In the genomic region with DNA sequence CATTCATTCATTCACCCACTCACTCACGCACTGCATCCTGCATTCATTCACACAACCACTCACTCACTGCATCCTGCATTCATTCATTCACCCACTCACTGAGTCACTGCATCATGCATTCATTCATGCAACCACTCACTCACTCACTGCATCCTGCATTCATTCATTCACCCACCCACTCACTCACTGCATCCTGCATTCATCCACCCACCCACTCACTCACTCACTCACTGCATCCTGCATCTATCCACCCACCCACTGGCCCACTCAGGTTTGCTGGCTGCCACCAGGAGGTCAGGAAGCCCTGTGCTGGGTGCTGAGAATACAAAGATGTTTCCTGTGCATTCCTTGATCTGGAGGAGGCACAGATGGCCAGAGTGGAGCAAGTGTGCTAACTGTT, we compare ENCODE assay signal across 34 cellular contexts.
"Had no signal": no experiment of that assay in that cellular context is flagged by ENCODE, and none has a peak within 500 bp of the region (broad histone marks: within the 10 kb centered on the region; RNA-seq: fewer than 3 reads in every experiment).

No MANE protein-coding gene starts in this region.

- H3K27ac ChIP-seq: brain microvascular endothelial cell, coronary artery, esophagus muscularis mucosa, foreskin keratinocyte, gastrocnemius medialis, heart left ventricle, hepatocyte, VCaP had no signal

- H3K9me3 ChIP-seq: esophagus muscularis mucosa, gastrocnemius medialis, heart left ventricle had no signal

- H3K27ac Mint-ChIP-seq: activated CD4-positive, alpha-beta memory T cell treated with anti-CD3 and anti-CD28 coated beads, Interleukin-2, amount 10 ng/mL, durations not matched to agents 7 days and 5 days; activated CD4-positive, alpha-beta T cell treated with anti-CD3 and anti-CD28 coated beads, Interleukin-2, amount 10 ng/mL, durations not matched to agents 7 days and 5 days; activated naive CD4-positive, alpha-beta T cell treated with anti-CD3 and anti-CD28 coated beads, Interleukin-2, amount 10 ng/mL, durations not matched to agents 7 days and 5 days; activated naive CD4-positive, alpha-beta T cell treated with anti-CD3 and anti-CD28 coated beads, Interleukin-2, amount 50 U/mL, for 72 hours; activated naive CD8-positive, alpha-beta T cell treated with anti-CD3 and anti-CD28 coated beads, Interleukin-2, amount 10 ng/mL, durations not matched to agents 7 days and 5 days; activated T-cell treated with anti-CD3 and anti-CD28 coated beads, Interleukin-2, amount 50 U/mL, for 24 hours; activated T-cell treated with anti-CD3 and anti-CD28 coated beads, Interleukin-2, amount 50 U/mL, for 72 hours; dendritic cell treated with granulocyte-macrophage colony-stimulating factor and Interleukin-4, amounts not matched to agents 40 ng/mL and 50 ng/mL, for 4 days; effector memory CD8-positive, alpha-beta T cell; WTC11 had no signal

- H3K9me3 Mint-ChIP-seq: activated CD4-positive, alpha-beta memory T cell treated with anti-CD3 and anti-CD28 coated beads, Interleukin-2, amount 10 ng/mL, durations not matched to agents 7 days and 5 days; activated CD4-positive, alpha-beta T cell treated with anti-CD3 and anti-CD28 coated beads, Interleukin-2, amount 10 ng/mL, durations not matched to agents 7 days and 5 days; activated naive CD4-positive, alpha-beta T cell treated with anti-CD3 and anti-CD28 coated beads, Interleukin-2, amount 10 ng/mL, durations not matched to agents 7 days and 5 days; activated naive CD4-positive, alpha-beta T cell treated with anti-CD3 and anti-CD28 coated beads, Interleukin-2, amount 50 U/mL, for 72 hours; activated naive CD8-positive, alpha-beta T cell treated with anti-CD3 and anti-CD28 coated beads, Interleukin-2, amount 10 ng/mL, durations not matched to agents 7 days and 5 days; activated T-cell treated with anti-CD3 and anti-CD28 coated beads, Interleukin-2, amount 50 U/mL, for 24 hours; activated T-cell treated with anti-CD3 and anti-CD28 coated beads, Interleukin-2, amount 50 U/mL, for 72 hours; central memory CD8-positive, alpha-beta T cell; dendritic cell treated with granulocyte-macrophage colony-stimulating factor and Interleukin-4, amounts not matched to agents 40 ng/mL and 50 ng/mL, for 4 days; effector memory CD8-positive, alpha-beta T cell; WTC11 had no signal

- H3K4me1 ChIP-seq: foreskin keratinocyte, gastrocnemius medialis had no signal

- H3K36me3 Mint-ChIP-seq: activated naive CD4-positive, alpha-beta T cell treated with anti-CD3 and anti-CD28 coated beads, Interleukin-2, amount 10 ng/mL, durations not matched to agents 7 days and 5 days; activated naive CD8-positive, alpha-beta T cell treated with anti-CD3 and anti-CD28 coated beads, Interleukin-2, amount 10 ng/mL, durations not matched to agents 7 days and 5 days had no signal

- H2AFZ ChIP-seq: hepatocyte had no signal

- H3K4me2 ChIP-seq: hepatocyte had no signal

- H3K27me3 Mint-ChIP-seq: activated CD4-positive, alpha-beta memory T cell treated with anti-CD3 and anti-CD28 coated beads, Interleukin-2, amount 10 ng/mL, durations not matched to agents 7 days and 5 days; activated CD4-positive, alpha-beta T cell treated with anti-CD3 and anti-CD28 coated beads, Interleukin-2, amount 10 ng/mL, durations not matched to agents 7 days and 5 days; activated naive CD4-positive, alpha-beta T cell treated with anti-CD3 and anti-CD28 coated beads, Interleukin-2, amount 10 ng/mL, durations not matched to agents 7 days and 5 days; activated naive CD8-positive, alpha-beta T cell treated with anti-CD3 and anti-CD28 coated beads, Interleukin-2, amount 10 ng/mL, durations not matched to agents 7 days and 5 days; activated T-cell treated with anti-CD3 and anti-CD28 coated beads, Interleukin-2, amount 50 U/mL, for 24 hours; central memory CD8-positive, alpha-beta T cell; dendritic cell treated with granulocyte-macrophage colony-stimulating factor and Interleukin-4, amounts not matched to agents 40 ng/mL and 50 ng/mL, for 4 days; effector memory CD8-positive, alpha-beta T cell had no signal

- FAIRE-seq: astrocyte, bronchial epithelial cell had no signal

- ATAC-seq: activated naive CD4-positive, alpha-beta T cell treated with anti-CD3 and anti-CD28 coated beads, Interleukin-2, amount 50 U/mL, for 72 hours; activated T-cell treated with anti-CD3 and anti-CD28 coated beads, Interleukin-2, amount 50 U/mL, for 72 hours; effector memory CD8-positive, alpha-beta T cell; foreskin keratinocyte; gastrocnemius medialis; heart left ventricle; WTC11 had no signal

- DNase-seq: activated CD4-positive, alpha-beta memory T cell treated with anti-CD3 and anti-CD28 coated beads, Interleukin-2, amount 10 ng/mL, durations not matched to agents 7 days and 5 days; activated CD4-positive, alpha-beta T cell treated with anti-CD3 and anti-CD28 coated beads for 1 hour; activated CD4-positive, alpha-beta T cell treated with anti-CD3 and anti-CD28 coated beads for 4 hours; activated CD4-positive, alpha-beta T cell treated with anti-CD3 and anti-CD28 coated beads, Interleukin-2, amount 10 ng/mL, durations not matched to agents 7 days and 5 days; activated CD4-positive, alpha-beta T cell treated with anti-CD3 and anti-CD28 coated beads, Interleukin-2, amount 50 U/mL, for 4 hours; activated CD8-positive, alpha-beta memory T cell treated with anti-CD3 and anti-CD28 coated beads, Interleukin-2, amount 50 U/mL, for 48 hours; activated gamma-delta T cell; activated naive CD4-positive, alpha-beta T cell; activated naive CD4-positive, alpha-beta T cell treated with anti-CD3 and anti-CD28 coated beads, Interleukin-2, amount 10 ng/mL, durations not matched to agents 7 days and 5 days; activated naive CD8-positive, alpha-beta T cell treated with anti-CD3 and anti-CD28 coated beads, Interleukin-2, amount 10 ng/mL, durations not matched to agents 7 days and 5 days; activated T-cell treated with anti-CD3 and anti-CD28 coated beads for 4 hours; activated T-cell treated with anti-CD3 and anti-CD28 coated beads, Interleukin-2, amount 50 U/mL, for 24 hours; activated T-cell treated with anti-CD3 and anti-CD28 coated beads, Interleukin-2, amount 50 U/mL, for 72 hours; amniotic stem cell; anterior cingulate cortex; brain microvascular endothelial cell; effector CD4-positive, alpha-beta T cell; effector memory CD8-positive, alpha-beta T cell; erythroblast; foreskin keratinocyte; gastrocnemius medialis; glutamatergic neuron; heart left ventricle; T-helper 2 cell had no signal

- H3K36me3 ChIP-seq: brain microvascular endothelial cell, esophagus muscularis mucosa, gastrocnemius medialis, heart left ventricle had no signal

- H3K4me3 ChIP-seq: coronary artery, esophagus muscularis mucosa, gastrocnemius medialis, heart left ventricle, hepatocyte had no signal

- H3K27me3 ChIP-seq: brain microvascular endothelial cell, foreskin keratinocyte, gastrocnemius medialis, heart left ventricle, hepatocyte had no signal

- H3K4me3 Mint-ChIP-seq: activated CD4-positive, alpha-beta memory T cell treated with anti-CD3 and anti-CD28 coated beads, Interleukin-2, amount 10 ng/mL, durations not matched to agents 7 days and 5 days; activated CD4-positive, alpha-beta T cell treated with anti-CD3 and anti-CD28 coated beads, Interleukin-2, amount 10 ng/mL, durations not matched to agents 7 days and 5 days; activated naive CD4-positive, alpha-beta T cell treated with anti-CD3 and anti-CD28 coated beads, Interleukin-2, amount 10 ng/mL, durations not matched to agents 7 days and 5 days; activated naive CD8-positive, alpha-beta T cell treated with anti-CD3 and anti-CD28 coated beads, Interleukin-2, amount 10 ng/mL, durations not matched to agents 7 days and 5 days; activated T-cell treated with anti-CD3 and anti-CD28 coated beads, Interleukin-2, amount 50 U/mL, for 24 hours; activated T-cell treated with anti-CD3 and anti-CD28 coated beads, Interleukin-2, amount 50 U/mL, for 72 hours; central memory CD8-positive, alpha-beta T cell; dendritic cell treated with granulocyte-macrophage colony-stimulating factor and Interleukin-4, amounts not matched to agents 40 ng/mL and 50 ng/mL, for 4 days; effector memory CD8-positive, alpha-beta T cell; WTC11 had no signal
